Comparison of ENCODE assay signal across 1 cellular context in genomic region chr3:101150504-101150903, GRCh38.
TF ChIP-seq lines count a peak whose summit lies in the region.

No MANE protein-coding gene starts in this region.

TF ChIP-seq in K562, 482 proteins besides CTCF, POLR2A, EP300 and RAD21 (continued from another document):
- TF ChIP-seq CHD7 (IDR thresholded peaks at IDR 0.05; ENCODE audit: low read depth, low read length) (no peak), ZNF197 (CRISPR knock-in tag; IDR thresholded peaks at IDR 0.05; ENCODE audit: low read depth) (no peak), PHF8 (IDR thresholded peaks at IDR 0.05; ENCODE audit: borderline replicate concordance, low read length) (no peak), ARID1B (IDR thresholded peaks at IDR 0.05) (no peak), TAF1 (IDR thresholded peaks at IDR 0.05; ENCODE audit: control insufficient read depth, extremely low read depth, insufficient read depth, low read length, severe bottlenecking) (no peak), PHB (CRISPR knock-in tag; IDR thresholded peaks at IDR 0.05) (no peak), GABPB2 (CRISPR knock-in tag; conservative IDR thresholded peaks at IDR 0.05) (no peak), NR3C1 (CRISPR knock-in tag; IDR thresholded peaks at IDR 0.05) (no peak), ZFPM2 (CRISPR knock-in tag; IDR thresholded peaks at IDR 0.05) (no peak), NR2C1 (IDR thresholded peaks at IDR 0.05) (no peak), NR2C1 (tag; IDR thresholded peaks at IDR 0.05) (no peak), L3MBTL2 (IDR thresholded peaks at IDR 0.05) (peak; percentile 31; the same call in 1 of the 2 replicates), ETV5 (CRISPR knock-in tag; IDR thresholded peaks at IDR 0.05; ENCODE audit: low read depth) (no peak), ZBTB26 (CRISPR knock-in tag; IDR thresholded peaks at IDR 0.05) (no peak), PHF20 (IDR thresholded peaks at IDR 0.05; ENCODE audit: partially characterized antibody) (no peak), ZNF764 (CRISPR knock-in tag; IDR thresholded peaks at IDR 0.05; ENCODE audit: low read depth) (no peak), TFE3 (CRISPR knock-in tag; IDR thresholded peaks at IDR 0.05) (no peak), CBX1 (IDR thresholded peaks at IDR 0.05; ENCODE audit: low read depth) (no peak), TAL1 (IDR thresholded peaks at IDR 0.05) (peak; percentile 13; the same call in 1 of the 2 replicates), ZNF655 (CRISPR knock-in tag; IDR thresholded peaks at IDR 0.05) (no peak), CBFA2T3 (IDR thresholded peaks at IDR 0.05) (peak; percentile 8; the same call in 1 of the 2 replicates), EGR1 (conservative IDR thresholded peaks at IDR 0.05) (no peak), COPS2 (conservative IDR thresholded peaks at IDR 0.05) (no peak), MTA3 (IDR thresholded peaks at IDR 0.05; ENCODE audit: borderline replicate concordance) (no peak), ZNF408 (CRISPR knock-in tag; IDR thresholded peaks at IDR 0.05; ENCODE audit: low read depth) (no peak), FOXO4 (CRISPR knock-in tag; IDR thresholded peaks at IDR 0.05) (no peak), ZNF609 (CRISPR knock-in tag; IDR thresholded peaks at IDR 0.05; ENCODE audit: borderline replicate concordance) (no peak), KDM1A (IDR thresholded peaks at IDR 0.05) (no peak)
